Comparison of ENCODE assay signal across 29 cellular contexts in the genomic region with DNA sequence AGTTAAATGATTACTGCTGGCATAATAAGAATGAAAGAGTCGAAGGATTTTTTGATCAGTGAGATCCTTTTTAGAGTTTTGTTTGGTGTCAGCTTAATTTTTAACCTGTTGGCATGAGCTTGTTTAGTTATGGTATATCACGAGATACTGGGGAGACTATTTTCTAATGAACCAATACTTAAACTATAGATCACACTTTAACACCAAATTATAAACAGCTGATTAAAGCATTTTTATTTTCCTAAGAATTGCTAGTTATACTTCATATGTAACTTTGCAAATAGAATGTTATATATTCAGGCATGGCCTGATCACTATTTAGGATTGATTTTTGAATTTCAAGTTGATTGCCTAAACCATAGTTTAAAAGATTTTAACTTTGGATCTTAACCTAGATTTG.
"Had no signal": no experiment of that assay in that cellular context is flagged by ENCODE, and none has a peak within 500 bp of the region (broad histone marks: within the 10 kb centered on the region; RNA-seq: fewer than 3 reads in every experiment).

No MANE protein-coding gene starts in this region.

- H3K27ac Mint-ChIP-seq: activated CD4-positive, alpha-beta memory T cell treated with anti-CD3 and anti-CD28 coated beads for 36 hours; activated CD4-positive, alpha-beta T cell treated with anti-CD3 and anti-CD28 coated beads, Interleukin-2, amount 10 ng/mL, durations not matched to agents 24 days and 14 days; activated T-helper 1 cell treated with anti-CD3 and anti-CD28 coated beads, Interleukin-12 subunit alpha, Interleukin-12 subunit beta, Interleukin-2, Interleukin-4 antibody, amounts not matched to agents 30 ng/mL and 10 ng/mL and 1 ng/mL, durations not matched to agents 14 hours and 24 hours and 36 hours; WTC11 had no signal

- DNase-seq: activated CD4-positive, alpha-beta memory T cell treated with anti-CD3 and anti-CD28 coated beads for 36 hours; activated CD4-positive, alpha-beta T cell treated with anti-CD3 and anti-CD28 coated beads, Interleukin-2, amount 10 ng/mL, durations not matched to agents 24 days and 14 days; activated CD4-positive, CD25-positive, alpha-beta regulatory T cell treated with anti-CD3 and anti-CD28 coated beads, Interleukin-2, amount 50 U/mL, for 72 hours; activated CD8-positive, alpha-beta memory T cell treated with anti-CD3 and anti-CD28 coated beads for 24 hours; activated effector memory CD4-positive, alpha-beta T cell treated with anti-CD3 and anti-CD28 coated beads, Interleukin-2, amount 50 U/mL, for 16 hours; activated naive CD4-positive, alpha-beta T cell treated with Interleukin-2 at 50 U/mL for 16 hours; activated naive CD8-positive, alpha-beta T cell treated with anti-CD3 and anti-CD28 coated beads, Interleukin-2, amount 50 U/mL, for 24 hours; amygdala; brain microvascular endothelial cell; colonic mucosa; MG63; NCI-H1105; NCI-H1436; NCI-H1694 treated with DMSO at 0.1 percent for 48 hours; NCI-H2029 treated with DMSO at 0.1 percent for 48 hours; NCI-H345; NCI-H510A; NCI-H526 treated with DMSO at 0.1 percent for 48 hours; NK-92 treated with Interleukin-12 subunit alpha and Interleukin-12 subunit beta, amount 100 ng/mL, for 24 hours; OCI-M1; RPMI8226; SW 1271 had no signal

- H3K9me3 Mint-ChIP-seq: activated CD4-positive, alpha-beta memory T cell treated with anti-CD3 and anti-CD28 coated beads for 36 hours; activated CD4-positive, alpha-beta T cell treated with anti-CD3 and anti-CD28 coated beads, Interleukin-2, amount 10 ng/mL, durations not matched to agents 24 days and 14 days; activated naive CD4-positive, alpha-beta T cell treated with anti-CD3 and anti-CD28 coated beads, Interleukin-2, amount 50 U/mL, for 72 hours; activated naive CD8-positive, alpha-beta T cell treated with anti-CD3 and anti-CD28 coated beads, Interleukin-2, amount 50 U/mL, for 24 hours; activated T-helper 1 cell treated with anti-CD3 and anti-CD28 coated beads, Interleukin-12 subunit alpha, Interleukin-12 subunit beta, Interleukin-2, Interleukin-4 antibody, amounts not matched to agents 30 ng/mL and 10 ng/mL and 1 ng/mL, durations not matched to agents 14 hours and 24 hours and 36 hours; WTC11 had no signal

- H3K4me3 Mint-ChIP-seq: activated CD4-positive, alpha-beta memory T cell treated with anti-CD3 and anti-CD28 coated beads for 36 hours; activated CD4-positive, alpha-beta T cell treated with anti-CD3 and anti-CD28 coated beads, Interleukin-2, amount 10 ng/mL, durations not matched to agents 24 days and 14 days; activated naive CD8-positive, alpha-beta T cell treated with anti-CD3 and anti-CD28 coated beads, Interleukin-2, amount 50 U/mL, for 24 hours; activated T-helper 1 cell treated with anti-CD3 and anti-CD28 coated beads, Interleukin-12 subunit alpha, Interleukin-12 subunit beta, Interleukin-2, Interleukin-4 antibody, amounts not matched to agents 30 ng/mL and 10 ng/mL and 1 ng/mL, durations not matched to agents 14 hours and 24 hours and 36 hours; WTC11 had no signal

- H3K9me3 ChIP-seq: colonic mucosa, MG63 had no signal

- ATAC-seq: activated naive CD4-positive, alpha-beta T cell treated with anti-CD3 and anti-CD28 coated beads, Interleukin-2, amount 50 U/mL, for 72 hours; activated naive CD8-positive, alpha-beta T cell treated with anti-CD3 and anti-CD28 coated beads, Interleukin-2, amount 50 U/mL, for 24 hours; Panc1; Right ventricle myocardium inferior; WTC11 had no signal

- H3K4me3 ChIP-seq: cardiac muscle cell, colonic mucosa, MG63, SK-N-MC had no signal

- H3K27me3 Mint-ChIP-seq: activated CD4-positive, alpha-beta memory T cell treated with anti-CD3 and anti-CD28 coated beads for 36 hours; activated CD4-positive, alpha-beta T cell treated with anti-CD3 and anti-CD28 coated beads, Interleukin-2, amount 10 ng/mL, durations not matched to agents 24 days and 14 days; activated naive CD8-positive, alpha-beta T cell treated with anti-CD3 and anti-CD28 coated beads, Interleukin-2, amount 50 U/mL, for 24 hours had no signal

- H3K27ac ChIP-seq: brain microvascular endothelial cell, cardiac muscle cell, colonic mucosa, SK-N-MC had no signal

- H3K27me3 ChIP-seq: brain microvascular endothelial cell, cardiac muscle cell, colonic mucosa, MG63 had no signal
